In the genomic region with DNA sequence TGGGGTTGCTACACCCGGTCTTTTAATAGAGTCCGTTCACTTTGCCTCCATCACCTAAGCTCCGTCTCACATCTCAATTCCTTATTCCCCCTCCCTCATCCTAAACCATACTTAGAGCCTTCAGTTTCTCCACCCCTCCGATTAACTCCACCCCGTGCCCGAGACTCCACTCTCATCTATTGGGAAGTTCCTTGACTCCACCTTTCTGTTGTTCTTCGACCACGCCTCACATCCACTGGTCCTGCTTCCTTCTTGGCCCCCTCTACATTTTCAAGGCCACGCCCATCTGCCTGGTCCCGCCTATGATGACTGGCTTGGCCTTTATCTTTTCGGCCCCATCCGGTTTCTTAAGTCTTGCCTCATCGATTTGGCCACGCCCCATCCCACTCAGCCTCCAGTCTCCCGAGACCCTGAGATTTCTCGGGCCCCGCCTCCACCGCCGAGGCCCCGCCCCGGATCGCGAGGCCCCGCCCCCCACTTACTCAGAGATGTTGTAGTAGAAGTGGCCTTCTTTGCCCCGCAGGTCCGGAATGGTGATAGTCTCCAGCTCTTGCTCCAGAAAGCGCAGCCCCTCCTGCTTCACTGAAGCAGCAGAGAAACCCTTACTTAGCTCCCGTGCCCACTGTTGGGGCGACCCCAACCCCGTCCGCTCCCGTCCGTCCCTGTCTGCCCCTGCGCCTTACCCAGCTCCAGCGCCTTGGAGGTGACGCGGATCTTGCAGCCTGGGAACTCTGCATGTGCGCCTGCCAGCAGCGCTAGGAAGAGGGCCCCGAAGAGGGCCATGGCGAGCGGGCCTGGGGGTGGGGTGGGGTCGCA, we compare ENCODE assay signal across 8 cellular contexts. TPM values are rescaled to one million over a fixed set of nuclear protein-coding genes. Genes with fewer than 3 reads are reported as not detected.
DNase-seq lines count a peak whose midpoint lies in the region; ATAC-seq, FAIRE-seq and TF ChIP-seq lines count a peak whose summit lies in the region.

No MANE protein-coding gene starts in this region.

- H3K27me3 ChIP-seq in HUES64 (ENCODE audit: insufficient read depth, low read length) (no peaks in the 10 kb centered on the region), cardiac muscle cell (no peaks in the 10 kb centered on the region), pancreas (no peaks in the 10 kb centered on the region), thyroid gland (no peaks in the 10 kb centered on the region)

- H3K4me1 ChIP-seq in HUES64 (ENCODE audit: insufficient read depth, low read length) (peaks cover 4% of the 10 kb centered on the region; the same call in 1 of the 2 replicates), cardiac muscle cell (ENCODE audit: low read depth) (no peaks in the 10 kb centered on the region), pancreas (peaks cover 0 to 3% (median 0%) of the 10 kb centered on the region in 3 donors), thyroid gland (peaks cover 8 to 22% of the 10 kb centered on the region in 2 donors)

- H3K27ac Mint-ChIP-seq in activated naive CD8-positive, alpha-beta T cell = peak overlapping the region; percentile 77

- H3K36me3 ChIP-seq in HUES64 (ENCODE audit: insufficient read depth, low read length) = peaks cover 33% of the 10 kb centered on the region
- H3K36me3 ChIP-seq in cardiac muscle cell = peaks cover 6% of the 10 kb centered on the region
- peaks cover 0 to 2% (median 0%) of the 10 kb centered on the region in 3 donors for H3K36me3 ChIP-seq in pancreas
- no peaks in the 10 kb centered on the region for H3K36me3 ChIP-seq in thyroid gland

- peak overlapping the region; percentile 68 for H3K27ac ChIP-seq in HUES64 (ENCODE audit: low read depth, low read length)
- H3K27ac ChIP-seq in cardiac muscle cell = peak overlapping the region; percentile 81
- H3K27ac ChIP-seq in pancreas = peak overlapping the region; percentile 52 to 82 (median 74)
- peak overlapping the region; percentile 33 to 76 (median 71) for H3K27ac ChIP-seq in thyroid gland

- peak; percentile 96 for DNase-seq in DMS114 treated with DMSO at 0.1 percent for 48 hours (lab: John Stamatoyannopoulos, UW; ENCODE audit: unreplicated experiment)
- DNase-seq in SKM-1 (lab: John Stamatoyannopoulos, UW; ENCODE audit: unreplicated experiment) = peak; percentile 98
- peak; percentile 99 to 100 for DNase-seq in cardiac muscle cell (ENCODE audit: low read depth in 1 of 2, low spot score in 1 of 2)
- DNase-seq in pancreas = peak; percentile 95 to 98 (median 96)
- peak; percentile 73 to 77 for DNase-seq in thyroid gland

- no peaks in the 10 kb centered on the region for H3K9me3 ChIP-seq in HUES64 (ENCODE audit: insufficient read depth, low read depth, low read length)
- no peaks in the 10 kb centered on the region for H3K9me3 ChIP-seq in cardiac muscle cell (ENCODE audit: low read depth)
- no peaks in the 10 kb centered on the region for H3K9me3 ChIP-seq in pancreas
- H3K9me3 ChIP-seq in thyroid gland = no peaks in the 10 kb centered on the region

- WGBS in HUES64 = 2% methylated on average over 43 of the region's 43 CpGs
- WGBS in pancreas, 2 donors = 8 to 9% methylated on average over 43 of the region's 43 CpGs
- 7 to 9% methylated on average over 30 to 41 of the region's 43 CpGs for WGBS in thyroid gland, 2 donors

- TF ChIP-seq POLR2A in thyroid gland (IDR thresholded peaks at IDR 0.05) = peak in 1 of 2 donors; percentile 36

- H3K4me3 ChIP-seq in HUES64 (ENCODE audit: low read length) (peak overlapping the region; percentile 74), cardiac muscle cell (peak overlapping the region; percentile 40), pancreas (peak overlapping the region; percentile 29 to 56 (median 46)), thyroid gland (replicated peaks in 1 of 3) (peak overlapping the region in 2 of 3 donors; percentile 31 to 32)

- peak overlapping the region; percentile 78 for H3K9ac ChIP-seq in HUES64 (ENCODE audit: low read depth, low read length)

- ATAC-seq in GM21515 (IDR thresholded peaks at IDR 0.05; ENCODE audit: unreplicated experiment) (peak; percentile 78), pancreas (peak; percentile 85 to 93 (median 90))

- FAIRE-seq in pancreas (lab: Jason Lieb, UNC) = peak; percentile 70

- peak overlapping the region; percentile 86 for H3K4me3 Mint-ChIP-seq in activated naive CD8-positive, alpha-beta T cell

- peaks cover 15% of the 10 kb centered on the region for H3K4me1 Mint-ChIP-seq in activated naive CD8-positive, alpha-beta T cell (ENCODE audit: low read depth)

- no peaks in the 10 kb centered on the region for H3K36me3 Mint-ChIP-seq in activated naive CD8-positive, alpha-beta T cell

- no peaks in the 10 kb centered on the region for H3K9me3 Mint-ChIP-seq in activated naive CD8-positive, alpha-beta T cell (ENCODE audit: low read depth)

- H3K27me3 Mint-ChIP-seq in activated naive CD8-positive, alpha-beta T cell = peaks cover 2% of the 10 kb centered on the region

- intact Hi-C loops in pancreas (cut with DNase I) = no loop called here
- intact Hi-C loops in thyroid gland (cut with DNase I) = no loop called here

- TF ChIP-seq CTCF in cardiac muscle cell (IDR thresholded peaks at IDR 0.05; ENCODE audit: low read depth, low read length) = no peak
- no peak for TF ChIP-seq CTCF in pancreas (IDR thresholded peaks at IDR 0.05)
- no peak for TF ChIP-seq CTCF in thyroid gland (IDR thresholded peaks at IDR 0.05)

RNA-seq across cellular contexts. Expression of a gene that starts 1.1 kb away (rescaled TPM):
- 86.4 TPM for polyA plus RNA-seq in HUES64 (2013, experiment 1 of 2)
- polyA plus RNA-seq in HUES64 (2013, experiment 2 of 2) = 97.3 TPM
- total RNA-seq in cardiac muscle cell (71.7 and 90.9 TPM in 2 replicates), pancreas (100 to 1,000 TPM in 2 of 6 donors, 10 to 100 TPM in 4; 70.4 to 158 (median 95.1) TPM), thyroid gland (100 to 1,000 TPM in 1 of 4 donors, 10 to 100 TPM in 3; 22.7 to 260 (median 70.1) TPM)
- polyA plus RNA-seq in cardiac muscle cell (93.6 and 99.6 TPM in 2 replicates), pancreas (10 to 100 TPM; 35.5 to 56.8 TPM)

RNA-seq across cellular contexts. Expression of a gene that starts 19.7 kb away (rescaled TPM):
- polyA plus RNA-seq in HUES64 (2013, experiment 1 of 2) = 40.1 TPM
- polyA plus RNA-seq in HUES64 (2013, experiment 2 of 2) = 34.3 TPM
- total RNA-seq in cardiac muscle cell = 52.3 and 61.6 TPM in 2 replicates
- polyA plus RNA-seq in cardiac muscle cell = 78.1 and 82.7 TPM in 2 replicates
- total RNA-seq in pancreas = 10 to 100 TPM; 27.6 to 97.8 (median 41.5) TPM
- polyA plus RNA-seq in pancreas = 100 to 1,000 TPM in 1 of 2 donors, 10 to 100 TPM in 1; 89.3 to 103 TPM
- 100 to 1,000 TPM in 1 of 4 donors, 10 to 100 TPM in 3; 42.7 to 103 (median 51.3) TPM for total RNA-seq in thyroid gland

RNA-seq across cellular contexts. Expression of a gene that starts 19.9 kb away (rescaled TPM):
- polyA plus RNA-seq in HUES64 (2013, experiment 1 of 2) = 2.5 TPM
- 2.2 TPM for polyA plus RNA-seq in HUES64 (2013, experiment 2 of 2)
- 77.8 and 81.3 TPM in 2 replicates for total RNA-seq in cardiac muscle cell
- 64.5 and 78.2 TPM in 2 replicates for polyA plus RNA-seq in cardiac muscle cell
- total RNA-seq in pancreas = 1 to 10 TPM; 1.6 to 3.8 (median 2.2) TPM
- polyA plus RNA-seq in pancreas = 1 to 10 TPM; 4.7 to 5.3 TPM
- 10 to 100 TPM; 12.6 to 17.4 (median 16.1) TPM for total RNA-seq in thyroid gland

RNA-seq across cellular contexts. Expression of a gene that starts 23.5 kb away (rescaled TPM):
- polyA plus RNA-seq in HUES64 (2013, experiment 1 of 2) = 1.1 TPM
- 1.1 TPM for polyA plus RNA-seq in HUES64 (2013, experiment 2 of 2)
- total RNA-seq in cardiac muscle cell (35.9 and 42.8 TPM in 2 replicates), pancreas (1 to 10 TPM in 1 of 6 donors, under 1 TPM in 5; 0.55 to 1.3 (median 0.84) TPM), thyroid gland (1 to 10 TPM in 3 of 4 donors, not detected in 1; 3.0 to 8.8 (median 5.0) TPM)
- polyA plus RNA-seq in cardiac muscle cell (6.6 and 7.4 TPM in 2 replicates), pancreas (1 to 10 TPM; 1.2 to 1.7 TPM)

RNA-seq across cellular contexts. Expression of a gene that starts 23.6 kb away (rescaled TPM):
- polyA plus RNA-seq in HUES64 (2013, experiment 1 of 2) = 22.1 TPM
- polyA plus RNA-seq in HUES64 (2013, experiment 2 of 2) = 25.8 TPM
- total RNA-seq in cardiac muscle cell (26.8 and 41.2 TPM in 2 replicates), pancreas (10 to 100 TPM; 13.3 to 19.2 (median 17.7) TPM), thyroid gland (10 to 100 TPM; 28.1 to 63.6 (median 49.1) TPM)
- polyA plus RNA-seq in cardiac muscle cell (43.8 and 65.7 TPM in 2 replicates), pancreas (10 to 100 TPM; 22.9 to 34.9 TPM)

Comparison
In these comparisons a context has a peak if more than half of its experiments do, and no peak if none do; other contexts are left out.
1. Peak in every context shown above with its lines: DNase-seq, ATAC-seq, H3K4me3 ChIP-seq and H3K27ac ChIP-seq.